1 cellular context compared by ENCODE assay signal in genomic region chr7:93327006-93327633, GRCh38.
TF ChIP-seq lines count a peak whose summit lies in the region.

No MANE protein-coding gene starts in this region.

TF ChIP-seq in SK-N-SH, 30 proteins besides CTCF, POLR2A, EP300 and RAD21 (continued from another document):
- TF ChIP-seq REST (IDR thresholded peaks at IDR 0.05; ENCODE audit: low read depth, low read length) = no peak
- peak; percentile 82 for TF ChIP-seq JUND (IDR thresholded peaks at IDR 0.05)
- TF ChIP-seq FOXM1 (IDR thresholded peaks at IDR 0.05; ENCODE audit: low read depth) = 0 out of 2 replicates have a peak, but pooled peaks have one; percentile 6
- peak; percentile 63; the same call in 1 of the 2 replicates for TF ChIP-seq MEF2A (IDR thresholded peaks at IDR 0.05; ENCODE audit: borderline replicate concordance, low read depth)
- TF ChIP-seq MAX (IDR thresholded peaks at IDR 0.05; ENCODE audit: low read depth) = peak; percentile 31; the same call in 1 of the 2 replicates
- TF ChIP-seq TEAD4 (IDR thresholded peaks at IDR 0.05; ENCODE audit: borderline replicate concordance, insufficient read depth) = peak; percentile 86
- no peak for TF ChIP-seq SIN3A (IDR thresholded peaks at IDR 0.05; ENCODE audit: borderline replicate concordance, low read depth, low read length)
- TF ChIP-seq RCOR1 (IDR thresholded peaks at IDR 0.05; ENCODE audit: low read length) = no peak
- no peak for TF ChIP-seq GABPA (IDR thresholded peaks at IDR 0.05; ENCODE audit: low read depth)
- TF ChIP-seq ELF1 (IDR thresholded peaks at IDR 0.05) = no peak
TF ChIP-seq in SK-N-SH: peak in this region for 10.
